In genomic region chr13:20231839-20232555, GRCh38 we compare ENCODE assay signal across 8 cellular contexts. TPM values are rescaled to one million over a fixed set of nuclear protein-coding genes. Genes with fewer than 3 reads are reported as not detected.
DNase-seq lines count a peak whose midpoint lies in the region; ATAC-seq and TF ChIP-seq lines count a peak whose summit lies in the region.

Gene GJB6 (minus strand): TSS chr13:20232319. CDS start chr13:20223480, 8,839 bp downstream.

- no peaks in the 10 kb centered on the region for H3K9me3 ChIP-seq in OCI-LY7 (ENCODE audit: low read length)

- H3K4me1 ChIP-seq in OCI-LY7 (ENCODE audit: insufficient read depth, low read length, poor library complexity, severe bottlenecking), result no peaks in the 10 kb centered on the region

- intact Hi-C loops in OCI-LY7 (cut with micrococcal nuclease; ENCODE audit: unreplicated experiment), result no loop called here

- H2AFZ ChIP-seq in OCI-LY7 (ENCODE audit: low read length), result no peak within 1 kb of the TSS

- H3K4me1 Mint-ChIP-seq in stimulated activated naive B cell treated with anti-CD40 and anti-IgM and Interleukin-4, amounts not matched to agents 10 μg/mL and 1 μg/mL and 100 μg/mL, for 72 hours, result peaks cover 3 to 10% of the 10 kb centered on the region in 2 donors

- no peaks in the 10 kb centered on the region for H4K20me1 ChIP-seq in OCI-LY7 (ENCODE audit: insufficient read depth, low read length)

- no peaks in the 10 kb centered on the region for H3K9me3 Mint-ChIP-seq in stimulated activated naive B cell treated with anti-CD40 and anti-IgM and Interleukin-4, amounts not matched to agents 10 μg/mL and 1 μg/mL and 100 μg/mL, for 72 hours

- H3K79me2 ChIP-seq in OCI-LY7 (ENCODE audit: insufficient read depth, low read depth, low read length), result no peaks in the 10 kb centered on the region

- peak; percentile 46 to 57 for ATAC-seq in stimulated activated naive B cell treated with anti-CD40 and anti-IgM and Interleukin-4, amounts not matched to agents 10 μg/mL and 1 μg/mL and 100 μg/mL, for 72 hours (replicated peaks)
- ATAC-seq in GM19397 (IDR thresholded peaks at IDR 0.05; ENCODE audit: unreplicated experiment) (no peak), GM18519 (IDR thresholded peaks at IDR 0.05; ENCODE audit: low FRiP score, unreplicated experiment) (no peak)

- no TSS peak for BruUV-seq in OCI-LY7 (replicated peaks; lab: Mats Ljungman, UMichigan)

- no peaks in the 10 kb centered on the region for H3K36me3 Mint-ChIP-seq in stimulated activated naive B cell treated with anti-CD40 and anti-IgM and Interleukin-4, amounts not matched to agents 10 μg/mL and 1 μg/mL and 100 μg/mL, for 72 hours

- CTCF ChIA-PET in OCI-LY7 (lab: Charles Lee; ENCODE audit: unreplicated experiment), result no interaction called here

- TF ChIP-seq CTCF in OCI-LY7 (conservative IDR thresholded peaks at IDR 0.05; ENCODE audit: low read length), result no peak

- POLR2A ChIA-PET in OCI-LY7 (lab: Charles Lee), result no interaction called here

- H3K4me3 Mint-ChIP-seq in stimulated activated naive B cell treated with anti-CD40 and anti-IgM and Interleukin-4, amounts not matched to agents 10 μg/mL and 1 μg/mL and 100 μg/mL, for 72 hours, result peak within 1 kb of the TSS; percentile 62 to 69

- no peaks in the 10 kb centered on the region for H3K9me2 ChIP-seq in OCI-LY7 (ENCODE audit: insufficient read depth, low read length)

- no peak within 1 kb of the TSS for H3K27ac Mint-ChIP-seq in stimulated activated naive B cell treated with anti-CD40 and anti-IgM and Interleukin-4, amounts not matched to agents 10 μg/mL and 1 μg/mL and 100 μg/mL, for 72 hours

- H3K27me3 Mint-ChIP-seq in stimulated activated naive B cell treated with anti-CD40 and anti-IgM and Interleukin-4, amounts not matched to agents 10 μg/mL and 1 μg/mL and 100 μg/mL, for 72 hours, result peaks cover 41 to 53% of the 10 kb centered on the region in 2 donors

- no peak within 1 kb of the TSS for H3K4me3 ChIP-seq in OCI-LY7 (ENCODE audit: low read depth, low read length, poor library complexity, severe bottlenecking)

- DNase-seq in NCI-H1417 (lab: John Stamatoyannopoulos, UW), result peak in 2 of 3 experiments; percentile 23 to 37
- no peak for DNase-seq in NCI-H1417 treated with DMSO at 0.1 percent for 48 hours (lab: John Stamatoyannopoulos, UW)
- DNase-seq in activated naive CD4-positive, alpha-beta T cell treated with anti-CD3 and anti-CD28 coated beads, Interleukin-2, amount 50 U/mL, for 16 hours, result peak; percentile 53
- DNase-seq in islet precursor cell, result peak; percentile 60
- DNase-seq in stimulated activated naive B cell treated with anti-CD40 and anti-IgM and Interleukin-4, amounts not matched to agents 10 μg/mL and 1 μg/mL and 100 μg/mL, for 72 hours, result no peak
- no peak for DNase-seq in OCI-LY7 (ENCODE audit: low spot score)

- no peaks in the 10 kb centered on the region for H3K36me3 ChIP-seq in OCI-LY7 (ENCODE audit: insufficient read depth, low read length)

- H3K27ac ChIP-seq in OCI-LY7 (ENCODE audit: low read depth, low read length, poor library complexity, severe bottlenecking), result no peak within 1 kb of the TSS

- no peak within 1 kb of the TSS for H3K4me2 ChIP-seq in OCI-LY7 (ENCODE audit: low read length)

RNA-seq across cellular contexts. Expression of gene GJB6, which starts in this region (rescaled TPM):
- total RNA-seq in OCI-LY7 (2014; rRNA removed; shearing (Covaris generic)), result not detected in 2 replicates
- total RNA-seq in OCI-LY7 (2022), result not detected in 2 replicates

Comparison
In these comparisons a context has a peak if more than half of its experiments do, and no peak if none do; other contexts are left out.
1. DNase-seq: peak in NCI-H1417 (2 of 3), activated naive CD4-positive, alpha-beta T cell treated with anti-CD3 and anti-CD28 coated beads, Interleukin-2, amount 50 U/mL, for 16 hours (single experiment) and islet precursor cell (single experiment); none in NCI-H1417 treated with DMSO at 0.1 percent for 48 hours (single experiment), stimulated activated naive B cell treated with anti-CD40 and anti-IgM and Interleukin-4, amounts not matched to agents 10 μg/mL and 1 μg/mL and 100 μg/mL, for 72 hours (single experiment) and OCI-LY7 (single experiment).
2. ATAC-seq: peak in stimulated activated naive B cell treated with anti-CD40 and anti-IgM and Interleukin-4, amounts not matched to agents 10 μg/mL and 1 μg/mL and 100 μg/mL, for 72 hours (2 of 2); none in GM19397 (single experiment) and GM18519 (single experiment).